ENCODE assay signal across 8 cellular contexts in genomic region chr6:158518196-158519127, GRCh38. TPM values are rescaled to one million over a fixed set of nuclear protein-coding genes. Genes with fewer than 3 reads are reported as not detected.
DNase-seq lines count a peak whose midpoint lies in the region; ATAC-seq and TF ChIP-seq lines count a peak whose summit lies in the region.

No MANE protein-coding gene starts in this region.

- ATAC-seq in GM21360 (IDR thresholded peaks at IDR 0.05; ENCODE audit: unreplicated experiment) (peak; percentile 85), natural killer cell (peak; percentile 60 to 76 (median 76))

- H3K27ac ChIP-seq in HL-60 (replicated peaks) (no peak overlapping the region), esophagus squamous epithelium (no peak overlapping the region), thymus (ENCODE audit: low read depth) (no peak overlapping the region)

- H3K4me1 ChIP-seq in esophagus squamous epithelium (peaks cover 6 to 20% (median 8%) of the 10 kb centered on the region in 3 donors), thymus (ENCODE audit: control insufficient read depth, insufficient read depth, low read length) (peaks cover 9% of the 10 kb centered on the region)

- H3K4me3 ChIP-seq in HL-60 (replicated peaks; ENCODE audit: insufficient read depth, low read length) (peak overlapping the region; percentile 21), esophagus squamous epithelium (peak overlapping the region in 3 of 4 donors; percentile 15 to 54 (median 18)), thymus (ENCODE audit: low read length) (peak overlapping the region; percentile 41)

- intact Hi-C loops in esophagus squamous epithelium (cut with DNase I): no loop called here
- intact Hi-C loops in natural killer cell (cut with micrococcal nuclease): loop anchor here (2.0 kb wide), 1 partner anchor 298 kb away; no protein-coding TSS in a partner anchor

- peak; percentile 2 for TF ChIP-seq CTCF in HL-60 (IDR thresholded peaks at IDR 0.05; ENCODE audit: insufficient read depth, low read length)
- TF ChIP-seq CTCF in esophagus squamous epithelium (IDR thresholded peaks at IDR 0.05): peak in 5 of 6 experiments; percentile 19 to 55 (median 34)
- peak; percentile 24 for TF ChIP-seq CTCF in natural killer cell (IDR thresholded peaks at IDR 0.05)

- H3K9me3 Mint-ChIP-seq in natural killer cell: no peaks in the 10 kb centered on the region

- no peaks in the 10 kb centered on the region for H3K9me3 ChIP-seq in esophagus squamous epithelium
- no peaks in the 10 kb centered on the region for H3K9me3 ChIP-seq in thymus (ENCODE audit: control insufficient read depth)

- H3K36me3 ChIP-seq in esophagus squamous epithelium (no peaks in the 10 kb centered on the region), thymus (ENCODE audit: control insufficient read depth, insufficient read depth) (no peaks in the 10 kb centered on the region)

- TF ChIP-seq POLR2A in esophagus squamous epithelium (IDR thresholded peaks at IDR 0.05): no peak

- peak overlapping the region; percentile 80 for H3K4me3 Mint-ChIP-seq in natural killer cell

- 3 to 4% methylated on average over 17 to 18 of the region's 18 CpGs for WGBS in esophagus squamous epithelium, 2 donors
- 11% methylated on average over 18 of the region's 18 CpGs for WGBS in thymus

- peaks cover 43 to 44% of the 10 kb centered on the region in 2 donors for H3K4me1 Mint-ChIP-seq in natural killer cell

- peak overlapping the region in 1 of 2 donors; percentile 74 for H3K27ac Mint-ChIP-seq in natural killer cell

- peaks cover 21 to 39% of the 10 kb centered on the region in 2 donors for H3K27me3 Mint-ChIP-seq in natural killer cell (ENCODE audit: low read depth in 2 of 2)

- peak; percentile 82 for DNase-seq in DMS153 (lab: John Stamatoyannopoulos, UW)
- DNase-seq in HL-60 (ENCODE audit: low read depth in 1 of 2, low spot score in 1 of 2): peak; percentile 38 to 51
- DNase-seq in NOMO-1 (lab: John Stamatoyannopoulos, UW; ENCODE audit: unreplicated experiment in 2 of 2): peak; percentile 58 to 61
- peak; percentile 40 for DNase-seq in activated T-cell treated with anti-CD3 and anti-CD28 coated beads for 48 hours (ENCODE audit: low read depth)
- DNase-seq in esophagus squamous epithelium (lab: John Stamatoyannopoulos, UW): no peak
- DNase-seq in natural killer cell: no peak

- peaks cover 10% of the 10 kb centered on the region for H3K27me3 ChIP-seq in HL-60 (ENCODE audit: insufficient read depth, poor library complexity, severe bottlenecking)
- peaks cover 0 to 68% (median 4%) of the 10 kb centered on the region in 4 donors for H3K27me3 ChIP-seq in esophagus squamous epithelium
- peaks cover 2% of the 10 kb centered on the region for H3K27me3 ChIP-seq in thymus (ENCODE audit: control insufficient read depth, insufficient read depth)

- H3K36me3 Mint-ChIP-seq in natural killer cell: no peaks in the 10 kb centered on the region

RNA-seq across cellular contexts. Expression of gene TMEM181, which starts 41.4 kb away (rescaled TPM):
- total RNA-seq in esophagus squamous epithelium (10 to 100 TPM; 10.5 to 22.1 (median 16.8) TPM), natural killer cell (10 to 100 TPM; 44.8 to 60.9 (median 45.0) TPM)
- polyA plus RNA-seq in thymus: 21.0 TPM

Comparison
In these comparisons a context has a peak if more than half of its experiments do, and no peak if none do; other contexts are left out.
1. DNase-seq: peak in DMS153 (single experiment), HL-60 (2 of 2), NOMO-1 (2 of 2) and activated T-cell treated with anti-CD3 and anti-CD28 coated beads for 48 hours (single experiment); none in esophagus squamous epithelium (single experiment) and natural killer cell (single experiment).
2. Peak in every context shown above with its lines, with median percentiles within 50 percentile points of each other: H3K4me3 ChIP-seq and CTCF ChIP-seq.